In the genomic region with DNA sequence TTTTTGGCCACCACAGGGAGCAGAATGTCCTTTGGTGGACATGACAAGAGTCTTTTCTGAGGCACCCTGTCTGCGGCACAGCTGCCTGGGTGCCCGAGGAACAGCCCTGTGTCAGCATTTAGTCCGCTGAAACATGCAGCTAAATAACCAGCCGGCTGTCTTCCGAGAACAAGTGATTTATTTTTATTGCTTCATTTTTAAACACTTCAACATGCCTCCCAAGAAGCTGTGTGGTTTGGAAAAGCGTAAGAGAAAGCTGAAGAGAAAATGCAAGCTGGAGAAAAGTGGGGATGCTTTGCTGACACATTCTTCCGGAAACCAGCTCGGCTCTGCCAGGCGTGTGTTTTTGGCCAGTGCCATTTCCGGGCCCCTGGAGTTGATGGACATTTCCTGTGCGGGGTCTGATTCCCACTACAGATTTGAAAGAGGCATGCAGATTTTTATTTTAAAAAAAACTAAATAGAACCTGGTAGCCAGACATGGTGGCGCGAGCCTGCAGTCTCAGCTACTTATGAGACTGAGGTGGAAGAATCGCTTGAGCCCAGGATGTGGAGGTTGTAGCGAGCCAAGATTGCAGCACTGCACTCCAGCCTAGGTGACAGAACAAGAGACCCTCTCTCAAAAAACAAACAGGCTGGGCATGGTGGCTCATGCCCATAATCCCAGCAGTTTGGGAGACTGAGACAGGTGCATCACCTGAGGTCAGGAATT, we compare ENCODE assay signal across 8 cellular contexts.
A peak's percentile ranks its signal among the peaks of the same experiment; 100 is the strongest.
DNase-seq lines count a peak whose midpoint lies in the region; ATAC-seq and TF ChIP-seq lines count a peak whose summit lies in the region.

No MANE protein-coding gene starts in this region.

- H3K27ac ChIP-seq in A673 (ENCODE audit: low read depth, low read length, poor library complexity, severe bottlenecking) (peak overlapping the region; percentile 99), stomach smooth muscle (ENCODE audit: low read length) (peak overlapping the region; percentile 31)

- H3K4me1 ChIP-seq in A673 (ENCODE audit: insufficient read depth, low read length, poor library complexity, severe bottlenecking) (peaks cover 31% of the 10 kb centered on the region), stomach smooth muscle (ENCODE audit: control insufficient read depth, insufficient read depth, low read length) (peaks cover 4% of the 10 kb centered on the region)

- H3K27me3 Mint-ChIP-seq in HFFc6 (ENCODE audit: insufficient read depth): no peaks in the 10 kb centered on the region

- CTCF ChIA-PET in A673 (lab: Charles Lee): interaction anchor here (1.1 kb wide), 1 partner anchor 87 kb away, joined by 3 read pairs; no protein-coding TSS in a partner anchor

- peaks cover 26% of the 10 kb centered on the region for H3K4me1 Mint-ChIP-seq in HFFc6 (ENCODE audit: low read depth)

- peak overlapping the region; percentile 17 to 47 for H3K9ac ChIP-seq in stomach smooth muscle (ENCODE audit: low read length in 2 of 2)

- H3K27ac Mint-ChIP-seq in HFFc6: peak overlapping the region; percentile 88

- POLR2A ChIA-PET in A673 (lab: Charles Lee; ENCODE audit: low non-redundant PET): interaction anchor here (0.6 to 0.7 kb wide), 2 partner anchors 348 to 1021 kb away, joined by 3 read pairs; no protein-coding TSS in a partner anchor

- no TSS peak for BruUV-seq in A673 (replicated peaks; lab: Mats Ljungman, UMichigan)

- TF ChIP-seq CTCF in A673 (conservative IDR thresholded peaks at IDR 0.05; ENCODE audit: low read depth, low read length): no peak
- no peak for TF ChIP-seq CTCF in HFFc6 (IDR thresholded peaks at IDR 0.05)

- H3K4me3 ChIP-seq in A673 (ENCODE audit: low read depth, low read length, poor library complexity, severe bottlenecking) (peak overlapping the region; percentile 19), stomach smooth muscle (ENCODE audit: low read length in 2 of 2) (peak overlapping the region; percentile 32 to 71)

- H3K27me3 ChIP-seq in A673 (replicated peaks; ENCODE audit: insufficient read depth, low read depth, low read length, poor library complexity) (no peaks in the 10 kb centered on the region), stomach smooth muscle (ENCODE audit: control insufficient read depth in 1 of 2, insufficient read depth in 2 of 2, low read length in 2 of 2) (no peaks in the 10 kb centered on the region)

- peaks cover 11% of the 10 kb centered on the region for H3K36me3 Mint-ChIP-seq in HFFc6 (ENCODE audit: low read depth)

- intact Hi-C loops in A673 (cut with micrococcal nuclease; ENCODE audit: unreplicated experiment): no loop called here

- H3K36me3 ChIP-seq in A673 (ENCODE audit: insufficient read depth, low read length, poor library complexity, severe bottlenecking) (no peaks in the 10 kb centered on the region), stomach smooth muscle (ENCODE audit: control insufficient read depth in 2 of 2, insufficient read depth in 2 of 2, low read length in 2 of 2) (no peaks in the 10 kb centered on the region)

- H3K9me3 ChIP-seq in A673 (ENCODE audit: low read depth, low read length, poor library complexity, severe bottlenecking) (no peaks in the 10 kb centered on the region), stomach smooth muscle (ENCODE audit: control insufficient read depth in 2 of 2, low read length in 2 of 2) (no peaks in the 10 kb centered on the region)

- H3K9me3 Mint-ChIP-seq in HFFc6: peaks cover 11% of the 10 kb centered on the region

- ATAC-seq in GM19351 (IDR thresholded peaks at IDR 0.05; ENCODE audit: unreplicated experiment) (no peak), GM19023 (IDR thresholded peaks at IDR 0.05; ENCODE audit: unreplicated experiment) (no peak)

- DNase-seq in A673 (ENCODE audit: low spot score): peak; percentile 97
- DNase-seq in HFFc6: peak; percentile 74
- DNase-seq in amniotic epithelial cell (ENCODE audit: low read depth): peak; percentile 92
- peak; percentile 25 for DNase-seq in kidney glomerular epithelial cell (lab: John Stamatoyannopoulos, UW)
- no peak for DNase-seq in DMS 273 (lab: John Stamatoyannopoulos, UW; ENCODE audit: unreplicated experiment)

- peak overlapping the region; percentile 86 for H3K4me3 Mint-ChIP-seq in HFFc6
